ENCODE assay signal across 28 cellular contexts in genomic region chr15:73945109-73945508, GRCh38. TPM values are rescaled to one million over a fixed set of nuclear protein-coding genes. Genes with fewer than 3 reads are reported as not detected.
DNase-seq lines count a peak whose midpoint lies in the region; ATAC-seq and TF ChIP-seq lines count a peak whose summit lies in the region.
"Had no signal": no experiment of that assay in that cellular context is flagged by ENCODE, and none has a peak within 500 bp of the region (broad histone marks: within the 10 kb centered on the region; RNA-seq: fewer than 3 reads in every experiment).

No MANE protein-coding gene starts in this region.

- no peaks in the 10 kb centered on the region for H3K9me2 ChIP-seq in SK-N-SH

- H3K27ac ChIP-seq in SK-N-SH (ENCODE audit: low read depth in 2 of 2, low read length in 1 of 2) (peak overlapping the region in 1 of 2 experiments; percentile 100; a peak in 3 of 4 replicates), endodermal cell (ENCODE audit: low read depth, low read length) (peak overlapping the region; percentile 97)
- H3K27ac ChIP-seq: C4-2B, SK-N-MC, thyroid gland had no signal

- no peak overlapping the region for H3K4me3 ChIP-seq in BE2C (ENCODE audit: low read depth, low read length)
- H3K4me3 ChIP-seq in SK-N-SH (ENCODE audit: low read depth in 2 of 2, low read length in 1 of 2) = no peak overlapping the region
- H3K4me3 ChIP-seq in endodermal cell (ENCODE audit: low read length) = no peak overlapping the region
- H3K4me3 ChIP-seq: esophagus squamous epithelium, SK-N-MC, spleen, thyroid gland had no signal

- 80% methylated on average over 4 of the region's 4 CpGs for whole genome bisulfite sequencing in SK-N-SH (ENCODE audit: low lambda C conversion rate)
- 75 to 97% methylated on average over 3 to 4 of the region's 4 CpGs for WGBS in endodermal cell (ENCODE audit: insufficient coverage in 1 of 2, insufficient read length in 1 of 2), 2 experiments

- DNase-seq in BE2C (peak; percentile 84), SK-N-SH (peak; percentile 89), endodermal cell (no peak), osteocyte (ENCODE audit: extremely low spot score, unreplicated experiment) (no peak)
- no peak for DNase-seq in activated naive CD8-positive, alpha-beta T cell treated with anti-CD3 and anti-CD28 coated beads, Interleukin-2, amount 50 U/mL, for 24 hours
- DNase-seq: activated CD4-positive, alpha-beta memory T cell treated with anti-CD3 and anti-CD28 coated beads, Interleukin-2, amount 10 ng/mL, durations not matched to agents 7 days and 5 days; activated CD4-positive, CD25-positive, alpha-beta regulatory T cell treated with anti-CD3 and anti-CD28 coated beads, Interleukin-2, amount 50 U/mL, for 72 hours; activated naive CD4-positive, alpha-beta T cell treated with anti-CD3 and anti-CD28 coated beads, Interleukin-2, amount 50 U/mL, for 16 hours; Caco-2; esophagus squamous epithelium; foreskin melanocyte; HCEC 1CT; mammary epithelial cell; NCI-H1436; NCI-H2081 treated with DMSO at 0.1 percent for 48 hours; NCI-H2227 treated with DMSO at 0.1 percent for 48 hours; NCI-H526 treated with DMSO at 0.1 percent for 48 hours; PC-3; stimulated activated CD4-positive, alpha-beta T cell treated with anti-CD3 and anti-CD28 coated beads, Interleukin-2, amount 100 ng/mL, for 24 hours; stimulated activated naive CD8-positive, alpha-beta T cell treated with anti-CD3 and anti-CD28 coated beads, Interleukin-15, amount 100 ng/mL, for 72 hours; thyroid gland had no signal

- H3K9me3 Mint-ChIP-seq in endodermal cell (no peaks in the 10 kb centered on the region), nephron (no peaks in the 10 kb centered on the region), osteocyte (ENCODE audit: unreplicated experiment) (no peaks in the 10 kb centered on the region)
- no peaks in the 10 kb centered on the region for H3K9me3 Mint-ChIP-seq in activated naive CD8-positive, alpha-beta T cell treated with anti-CD3 and anti-CD28 coated beads, Interleukin-2, amount 50 U/mL, for 24 hours
- H3K9me3 Mint-ChIP-seq: activated CD4-positive, alpha-beta memory T cell treated with anti-CD3 and anti-CD28 coated beads, Interleukin-2, amount 10 ng/mL, durations not matched to agents 7 days and 5 days; activated T-helper 2 cell treated with anti-CD3 and anti-CD28 coated beads, Interferon-gamma antibody, Interleukin-2, Interleukin-4, amounts not matched to agents 10 μg/mL and 5 μg/mL and 100 μg/mL, durations not matched to agents 14 hours and 24 hours and 36 hours; stimulated activated naive CD8-positive, alpha-beta T cell treated with anti-CD3 and anti-CD28 coated beads, Interleukin-15, amount 100 ng/mL, for 72 hours; T-helper 1 cell treated with Interleukin-12 subunit alpha and Interleukin-12 subunit beta and Interleukin-4 antibody, amounts not matched to agents 30 μg/mL and 1 μg/mL, for 36 hours had no signal

- H3K79me2 ChIP-seq in SK-N-SH (ENCODE audit: insufficient read depth) = no peaks in the 10 kb centered on the region

- H3K27ac Mint-ChIP-seq in endodermal cell (no peak overlapping the region), nephron (peak overlapping the region; percentile 67 to 96 (median 92)), osteocyte (ENCODE audit: unreplicated experiment) (no peak overlapping the region)
- H3K27ac Mint-ChIP-seq in activated naive CD8-positive, alpha-beta T cell treated with anti-CD3 and anti-CD28 coated beads, Interleukin-2, amount 50 U/mL, for 24 hours = no peak overlapping the region
- H3K27ac Mint-ChIP-seq: activated CD4-positive, alpha-beta memory T cell treated with anti-CD3 and anti-CD28 coated beads, Interleukin-2, amount 10 ng/mL, durations not matched to agents 7 days and 5 days; activated T-helper 2 cell treated with anti-CD3 and anti-CD28 coated beads, Interferon-gamma antibody, Interleukin-2, Interleukin-4, amounts not matched to agents 10 μg/mL and 5 μg/mL and 100 μg/mL, durations not matched to agents 14 hours and 24 hours and 36 hours; T-helper 1 cell treated with Interleukin-12 subunit alpha and Interleukin-12 subunit beta and Interleukin-4 antibody, amounts not matched to agents 30 μg/mL and 1 μg/mL, for 36 hours had no signal

- H3K4me1 ChIP-seq in BE2C (peaks cover 22% of the 10 kb centered on the region), SK-N-SH (ENCODE audit: control insufficient read depth in 1 of 2, insufficient read depth in 2 of 2, low read depth in 1 of 2, low read length in 1 of 2) (peaks cover 23 to 67% of the 10 kb centered on the region in 2 experiments), endodermal cell (ENCODE audit: control insufficient read depth, insufficient read depth, low read length) (peaks cover 8% of the 10 kb centered on the region)
- H3K4me1 ChIP-seq: thyroid gland had no signal

- H3F3A ChIP-seq in SK-N-SH (replicated peaks; ENCODE audit: insufficient read depth) = peaks cover 17% of the 10 kb centered on the region

- H3K9me3 ChIP-seq in BE2C (no peaks in the 10 kb centered on the region), SK-N-SH (no peaks in the 10 kb centered on the region), endodermal cell (ENCODE audit: control insufficient read depth, low read length) (no peaks in the 10 kb centered on the region)
- H3K9me3 ChIP-seq: Caco-2, esophagus squamous epithelium, spleen, thyroid gland had no signal

- H3K36me3 Mint-ChIP-seq in endodermal cell (ENCODE audit: low read depth) = no peaks in the 10 kb centered on the region
- peaks cover 22% of the 10 kb centered on the region for H3K36me3 Mint-ChIP-seq in nephron (ENCODE audit: low read depth)
- no peaks in the 10 kb centered on the region for H3K36me3 Mint-ChIP-seq in activated naive CD8-positive, alpha-beta T cell treated with anti-CD3 and anti-CD28 coated beads, Interleukin-2, amount 50 U/mL, for 24 hours (ENCODE audit: low read depth)
- peaks cover 44% of the 10 kb centered on the region for H3K36me3 Mint-ChIP-seq in osteocyte (ENCODE audit: unreplicated experiment)

- H3K27me3 ChIP-seq in BE2C (no peaks in the 10 kb centered on the region), SK-N-SH (ENCODE audit: insufficient read depth) (no peaks in the 10 kb centered on the region), endodermal cell (ENCODE audit: control insufficient read depth, insufficient read depth, low read length, poor library complexity, severe bottlenecking) (no peaks in the 10 kb centered on the region)
- H3K27me3 ChIP-seq: esophagus squamous epithelium, spleen, thyroid gland had no signal

- no peak; a peak in 1 of 4 replicates for TF ChIP-seq EP300 in SK-N-SH (IDR thresholded peaks at IDR 0.05; ENCODE audit: borderline replicate concordance in 1 of 2, low read depth in 1 of 2, low read length in 1 of 2)

- H3K27me3 Mint-ChIP-seq in endodermal cell (ENCODE audit: insufficient read depth) = peaks cover 6% of the 10 kb centered on the region
- peaks cover 3% of the 10 kb centered on the region for H3K27me3 Mint-ChIP-seq in nephron (ENCODE audit: low read depth)
- H3K27me3 Mint-ChIP-seq in activated naive CD8-positive, alpha-beta T cell treated with anti-CD3 and anti-CD28 coated beads, Interleukin-2, amount 50 U/mL, for 24 hours = no peaks in the 10 kb centered on the region
- no peaks in the 10 kb centered on the region for H3K27me3 Mint-ChIP-seq in osteocyte (ENCODE audit: unreplicated experiment)
- H3K27me3 Mint-ChIP-seq: activated CD4-positive, alpha-beta memory T cell treated with anti-CD3 and anti-CD28 coated beads, Interleukin-2, amount 10 ng/mL, durations not matched to agents 7 days and 5 days; stimulated activated naive CD8-positive, alpha-beta T cell treated with anti-CD3 and anti-CD28 coated beads, Interleukin-15, amount 100 ng/mL, for 72 hours had no signal

- no peak overlapping the region for H2AFZ ChIP-seq in SK-N-SH (ENCODE audit: low read depth)

- TF ChIP-seq CTCF in BE2C (IDR thresholded peaks at IDR 0.05; ENCODE audit: low read depth, low read length) = no peak
- no peak for TF ChIP-seq CTCF in SK-N-SH (IDR thresholded peaks at IDR 0.05)
- no peak for TF ChIP-seq CTCF in endodermal cell (conservative IDR thresholded peaks at IDR 0.05)
- no peak for TF ChIP-seq CTCF in nephron (IDR thresholded peaks at IDR 0.05; ENCODE audit: unreplicated experiment in 3 of 3)
- no peak for TF ChIP-seq CTCF in osteocyte (IDR thresholded peaks at IDR 0.05)

- H3K9ac ChIP-seq in SK-N-SH (no peak overlapping the region), endodermal cell (ENCODE audit: extremely low read depth, low read length, poor library complexity, severe bottlenecking) (no peak overlapping the region)

- ATAC-seq in HG03571 (IDR thresholded peaks at IDR 0.05; ENCODE audit: unreplicated experiment) = no peak
- ATAC-seq in activated naive CD8-positive, alpha-beta T cell treated with anti-CD3 and anti-CD28 coated beads, Interleukin-2, amount 50 U/mL, for 24 hours = no peak
- ATAC-seq: PC-3; stimulated activated naive CD8-positive, alpha-beta T cell treated with anti-CD3 and anti-CD28 coated beads, Interleukin-15, amount 100 ng/mL, for 72 hours had no signal

- TF ChIP-seq RAD21 in SK-N-SH (IDR thresholded peaks at IDR 0.05; ENCODE audit: low read length) = no peak

- no peak overlapping the region for H3K4me2 ChIP-seq in SK-N-SH

- H3K4me1 Mint-ChIP-seq in endodermal cell (peaks cover 15% of the 10 kb centered on the region), nephron (peaks cover 49% of the 10 kb centered on the region), osteocyte (ENCODE audit: unreplicated experiment) (peaks cover 50% of the 10 kb centered on the region)
- peaks cover 12% of the 10 kb centered on the region for H3K4me1 Mint-ChIP-seq in activated naive CD8-positive, alpha-beta T cell treated with anti-CD3 and anti-CD28 coated beads, Interleukin-2, amount 50 U/mL, for 24 hours

- POLR2A ChIA-PET in SK-N-SH (lab: Yijun Ruan, JAX) = interaction anchor here (0.6 to 1.0 kb wide), 4 partner anchors 9 to 638 kb away, joined by 3 read pairs; no protein-coding TSS in a partner anchor

- H3K4me3 Mint-ChIP-seq in endodermal cell (no peak overlapping the region), nephron (no peak overlapping the region), osteocyte (ENCODE audit: unreplicated experiment) (no peak overlapping the region)
- no peak overlapping the region for H3K4me3 Mint-ChIP-seq in activated naive CD8-positive, alpha-beta T cell treated with anti-CD3 and anti-CD28 coated beads, Interleukin-2, amount 50 U/mL, for 24 hours
- H3K4me3 Mint-ChIP-seq: activated CD4-positive, alpha-beta memory T cell treated with anti-CD3 and anti-CD28 coated beads, Interleukin-2, amount 10 ng/mL, durations not matched to agents 7 days and 5 days; stimulated activated naive CD8-positive, alpha-beta T cell treated with anti-CD3 and anti-CD28 coated beads, Interleukin-15, amount 100 ng/mL, for 72 hours; T-helper 1 cell treated with Interleukin-12 subunit alpha and Interleukin-12 subunit beta and Interleukin-4 antibody, amounts not matched to agents 30 μg/mL and 1 μg/mL, for 36 hours had no signal

- H4K20me1 ChIP-seq in SK-N-SH (ENCODE audit: insufficient read depth) = no peaks in the 10 kb centered on the region

- H3K36me3 ChIP-seq in BE2C (no peaks in the 10 kb centered on the region), SK-N-SH (replicated peaks in 1 of 2; ENCODE audit: control insufficient read depth in 1 of 2, insufficient read depth in 2 of 2, low read length in 1 of 2) (peaks cover 0 to 12% of the 10 kb centered on the region in 2 experiments), endodermal cell (ENCODE audit: control insufficient read depth, insufficient read depth, low read length) (no peaks in the 10 kb centered on the region)
- H3K36me3 ChIP-seq: spleen, thyroid gland had no signal

- CTCF ChIA-PET in SK-N-SH (lab: Yijun Ruan, JAX) = interaction anchor here (0.8 to 2.6 kb wide), 11 partner anchors 8 to 363 kb away, joined by 3 to 8 read pairs (median 3); no protein-coding TSS in a partner anchor

RNA-seq across cellular contexts. Expression of gene LOXL1, which starts 18.8 kb away (rescaled TPM):
- 42.5 TPM for polyA plus RNA-seq in BE2C (2012; ENCODE audit: insufficient read depth, insufficient read length, low read depth)
- polyA plus RNA-seq in SK-N-SH (2012; rRNA removed) = 37.5 and 50.3 TPM in 2 replicates
- polyA plus RNA-seq in SK-N-SH (2012; cell fraction: cytosol; rRNA removed) = 36.5 and 50.1 TPM in 2 replicates
- 52.4 and 60.2 TPM in 2 replicates for polyA plus RNA-seq in SK-N-SH (2012; cell fraction: nucleus; rRNA removed)
- total RNA-seq in endodermal cell (10 to 100 TPM; 21.3 to 31.8 TPM), osteocyte (398 and 417 TPM in 2 replicates)
- 92.7 TPM for polyA plus RNA-seq in endodermal cell (2013, experiment 1 of 2)
- polyA plus RNA-seq in endodermal cell (2013, experiment 2 of 2) = 93.8 TPM

RNA-seq across cellular contexts. Expression of gene STOML1, which starts 47.0 kb away (rescaled TPM):
- 41.5 TPM for polyA plus RNA-seq in BE2C (2012; ENCODE audit: insufficient read depth, insufficient read length, low read depth)
- 19.1 and 20.4 TPM in 2 replicates for polyA plus RNA-seq in SK-N-SH (2012; rRNA removed)
- polyA plus RNA-seq in SK-N-SH (2012; cell fraction: cytosol; rRNA removed) = 8.2 and 13.5 TPM in 2 replicates
- 27.9 and 28.2 TPM in 2 replicates for polyA plus RNA-seq in SK-N-SH (2012; cell fraction: nucleus; rRNA removed)
- total RNA-seq in endodermal cell = 1 to 10 TPM; 4.4 to 5.5 TPM
- polyA plus RNA-seq in endodermal cell (2013, experiment 1 of 2) = 7.9 TPM
- 6.8 TPM for polyA plus RNA-seq in endodermal cell (2013, experiment 2 of 2)
- 17.1 and 18.3 TPM in 2 replicates for total RNA-seq in osteocyte

RNA-seq across cellular contexts. Expression of gene PML, which starts 49.4 kb away (rescaled TPM):
- polyA plus RNA-seq in BE2C (2012; ENCODE audit: insufficient read depth, insufficient read length, low read depth) = 54.6 TPM
- polyA plus RNA-seq in SK-N-SH (2012; rRNA removed) = 14.0 and 18.4 TPM in 2 replicates
- 7.9 and 12.9 TPM in 2 replicates for polyA plus RNA-seq in SK-N-SH (2012; cell fraction: cytosol; rRNA removed)
- 48.3 and 66.5 TPM in 2 replicates for polyA plus RNA-seq in SK-N-SH (2012; cell fraction: nucleus; rRNA removed)
- total RNA-seq in endodermal cell (10 to 100 TPM; 26.5 to 28.9 TPM), osteocyte (60.6 and 63.1 TPM in 2 replicates)
- polyA plus RNA-seq in endodermal cell (2013, experiment 1 of 2) = 25.5 TPM
- polyA plus RNA-seq in endodermal cell (2013, experiment 2 of 2) = 23.7 TPM

Comparison
In these comparisons a context has a peak if more than half of its experiments do, and no peak if none do; other contexts are left out.
1. DNase-seq: peak in BE2C (single experiment) and SK-N-SH (single experiment); none in endodermal cell (single experiment), activated naive CD8-positive, alpha-beta T cell treated with anti-CD3 and anti-CD28 coated beads, Interleukin-2, amount 50 U/mL, for 24 hours (single experiment) and osteocyte (single experiment).
2. H3K27ac Mint-ChIP-seq: peak in nephron (3 of 3); none in endodermal cell (single experiment), activated naive CD8-positive, alpha-beta T cell treated with anti-CD3 and anti-CD28 coated beads, Interleukin-2, amount 50 U/mL, for 24 hours (single experiment) and osteocyte (single experiment).
3. RNA of gene LOXL1, which starts 18.8 kb away (total RNA-seq): 398 to 417 TPM in osteocyte; 21.3 to 31.8 TPM in endodermal cell; every median in the first group is over 10 times any median in the second.